Comparison of ENCODE assay signal across 19 cellular contexts in genomic region chr1:156390409-156391144, GRCh38. TPM values are rescaled to one million over a fixed set of nuclear protein-coding genes. Genes with fewer than 3 reads are reported as not detected.
DNase-seq lines count a peak whose midpoint lies in the region; ATAC-seq and TF ChIP-seq lines count a peak whose summit lies in the region.
"Had no signal": no experiment of that assay in that cellular context is flagged by ENCODE, and none has a peak within 500 bp of the region (broad histone marks: within the 10 kb centered on the region; RNA-seq: fewer than 3 reads in every experiment).

No MANE protein-coding gene starts in this region.

- H3K36me3 Mint-ChIP-seq in activated T-helper 2 cell treated with anti-CD3 and anti-CD28 coated beads, Interferon-gamma antibody, Interleukin-2, Interleukin-4, amounts not matched to agents 10 μg/mL and 5 μg/mL and 100 μg/mL, durations not matched to agents 14 hours and 24 hours and 36 hours (ENCODE audit: low read depth), result no peaks in the 10 kb centered on the region
- H3K36me3 Mint-ChIP-seq: CD14-positive monocyte had no signal

- peaks cover 4% of the 10 kb centered on the region for H3K4me1 Mint-ChIP-seq in activated T-helper 2 cell treated with anti-CD3 and anti-CD28 coated beads, Interferon-gamma antibody, Interleukin-2, Interleukin-4, amounts not matched to agents 10 μg/mL and 5 μg/mL and 100 μg/mL, durations not matched to agents 14 hours and 24 hours and 36 hours (ENCODE audit: low read depth)

- H3K27me3 ChIP-seq in dorsolateral prefrontal cortex, result peaks cover 0 to 5% (median 0%) of the 10 kb centered on the region in 45 donors

- H3K4me3 ChIP-seq in dorsolateral prefrontal cortex, result no peak overlapping the region
- H3K4me3 ChIP-seq: GM12878 had no signal

- peak overlapping the region; percentile 70 to 99 (median 95) for H3K27ac ChIP-seq in dorsolateral prefrontal cortex
- H3K27ac ChIP-seq: 22Rv1 had no signal

- DNase-seq in NCI-H1417 (lab: John Stamatoyannopoulos, UW), result peak in 2 of 3 experiments; percentile 45 to 70
- no peak for DNase-seq in NCI-H1417 treated with DMSO at 0.1 percent for 48 hours (lab: John Stamatoyannopoulos, UW)
- peak in 1 of 10 donors; percentile 64 for DNase-seq in dorsolateral prefrontal cortex
- DNase-seq in middle frontal gyrus (ENCODE audit: extremely low spot score, low spot score), result peak; percentile 31
- DNase-seq in COLO829 (ENCODE audit: low spot score), result no peak
- DNase-seq in activated T-helper 2 cell treated with anti-CD3 and anti-CD28 coated beads, Interferon-gamma antibody, Interleukin-2, Interleukin-4, amounts not matched to agents 10 μg/mL and 5 μg/mL and 100 μg/mL, durations not matched to agents 14 hours and 24 hours and 36 hours (ENCODE audit: low spot score), result no peak
- DNase-seq in NCI-H1436 treated with DMSO at 0.1 percent for 48 hours (lab: John Stamatoyannopoulos, UW), result no peak
- DNase-seq: Caco-2; DMS53; NCI-H226; NK-92 treated with Interleukin-12 subunit alpha and Interleukin-12 subunit beta, amount 100 ng/mL, for 24 hours had no signal

- no peak overlapping the region for H3K27ac Mint-ChIP-seq in activated T-helper 2 cell treated with anti-CD3 and anti-CD28 coated beads, Interferon-gamma antibody, Interleukin-2, Interleukin-4, amounts not matched to agents 10 μg/mL and 5 μg/mL and 100 μg/mL, durations not matched to agents 14 hours and 24 hours and 36 hours
- H3K27ac Mint-ChIP-seq: IgD-negative memory B cell had no signal

- peak in 1 of 56 donors; percentile 7 for TF ChIP-seq CTCF in dorsolateral prefrontal cortex (IDR thresholded peaks at IDR 0.05 in 54 of 56, conservative IDR thresholded peaks at IDR 0.05 in 2 of 56; ENCODE audit: low read depth in 1 of 56, partially characterized antibody in 56 of 56)

- ATAC-seq in GM21528 (IDR thresholded peaks at IDR 0.05; ENCODE audit: low FRiP score, unreplicated experiment), result no peak
- ATAC-seq: GM12878, HCT116 had no signal

- intact Hi-C loops in dorsolateral prefrontal cortex (cut with DNase I), result no loop called here
- intact Hi-C loops in activated T-helper 2 cell treated with anti-CD3 and anti-CD28 coated beads, Interferon-gamma antibody, Interleukin-2, Interleukin-4, amounts not matched to agents 10 μg/mL and 5 μg/mL and 100 μg/mL, durations not matched to agents 14 hours and 24 hours and 36 hours (cut with micrococcal nuclease), result no loop called here

- H3K9me3 Mint-ChIP-seq in activated T-helper 2 cell treated with anti-CD3 and anti-CD28 coated beads, Interferon-gamma antibody, Interleukin-2, Interleukin-4, amounts not matched to agents 10 μg/mL and 5 μg/mL and 100 μg/mL, durations not matched to agents 14 hours and 24 hours and 36 hours, result no peaks in the 10 kb centered on the region

- H3K4me3 Mint-ChIP-seq in activated T-helper 2 cell treated with anti-CD3 and anti-CD28 coated beads, Interferon-gamma antibody, Interleukin-2, Interleukin-4, amounts not matched to agents 10 μg/mL and 5 μg/mL and 100 μg/mL, durations not matched to agents 14 hours and 24 hours and 36 hours (ENCODE audit: low read depth), result no peak overlapping the region
- H3K4me3 Mint-ChIP-seq: IgD-negative memory B cell had no signal

- peaks cover 42% of the 10 kb centered on the region for H3K27me3 Mint-ChIP-seq in activated T-helper 2 cell treated with anti-CD3 and anti-CD28 coated beads, Interferon-gamma antibody, Interleukin-2, Interleukin-4, amounts not matched to agents 10 μg/mL and 5 μg/mL and 100 μg/mL, durations not matched to agents 14 hours and 24 hours and 36 hours (ENCODE audit: low read depth)

RNA-seq across cellular contexts. Expression of gene RHBG, which starts 21.6 kb away (rescaled TPM):
- under 1 TPM in 5 of 120 experiments, not detected in 115; 0.33 to 0.61 (median 0.44) TPM for total RNA-seq in dorsolateral prefrontal cortex
- not detected in 2 replicates for total RNA-seq in activated T-helper 2 cell treated with anti-CD3 and anti-CD28 coated beads, Interferon-gamma antibody, Interleukin-2, Interleukin-4, amounts not matched to agents 10 μg/mL and 5 μg/mL and 100 μg/mL, durations not matched to agents 14 hours and 24 hours and 36 hours
- total RNA-seq: GM12878, HT-29, SK-MEL-5 had no signal

RNA-seq across cellular contexts. Expression of gene TSACC, which starts 52.3 kb away (rescaled TPM):
- total RNA-seq in dorsolateral prefrontal cortex, result 1 to 10 TPM in 5 of 120 experiments, under 1 TPM in 3, not detected in 112; 0.67 to 1.6 (median 1.1) TPM
- 0.39 TPM in 1 of 2 replicates, not detected in the other for total RNA-seq in activated T-helper 2 cell treated with anti-CD3 and anti-CD28 coated beads, Interferon-gamma antibody, Interleukin-2, Interleukin-4, amounts not matched to agents 10 μg/mL and 5 μg/mL and 100 μg/mL, durations not matched to agents 14 hours and 24 hours and 36 hours
- total RNA-seq: GM12878 had no signal

RNA-seq across cellular contexts. Expression of gene CCT3, which starts 52.5 kb away (rescaled TPM):
- 100 to 1,000 TPM in 119 of 120 experiments, 10 to 100 TPM in 1; 93.9 to 244 (median 146) TPM for total RNA-seq in dorsolateral prefrontal cortex
- total RNA-seq in activated T-helper 2 cell treated with anti-CD3 and anti-CD28 coated beads, Interferon-gamma antibody, Interleukin-2, Interleukin-4, amounts not matched to agents 10 μg/mL and 5 μg/mL and 100 μg/mL, durations not matched to agents 14 hours and 24 hours and 36 hours, result 504 and 517 TPM in 2 replicates

Comparison
In these comparisons a context has a peak if more than half of its experiments do, and no peak if none do; other contexts are left out.
1. DNase-seq: peak in NCI-H1417 (2 of 3) and middle frontal gyrus (single experiment); none in NCI-H1417 treated with DMSO at 0.1 percent for 48 hours (single experiment), COLO829 (single experiment), activated T-helper 2 cell treated with anti-CD3 and anti-CD28 coated beads, Interferon-gamma antibody, Interleukin-2, Interleukin-4, amounts not matched to agents 10 μg/mL and 5 μg/mL and 100 μg/mL, durations not matched to agents 14 hours and 24 hours and 36 hours (single experiment) and NCI-H1436 treated with DMSO at 0.1 percent for 48 hours (single experiment).